ENCODE assay signal across 8 cellular contexts in genomic region chr11:87038235-87038960, GRCh38. TPM values are rescaled to one million over a fixed set of nuclear protein-coding genes. Genes with fewer than 3 reads are reported as not detected.
DNase-seq lines count a peak whose midpoint lies in the region; ATAC-seq and TF ChIP-seq lines count a peak whose summit lies in the region.

No MANE protein-coding gene starts in this region.

- H3K4me1 ChIP-seq in DND-41 (ENCODE audit: insufficient read depth, low read length) (peaks cover 33% of the 10 kb centered on the region), mesendoderm (ENCODE audit: control insufficient read depth, low read depth, low read length) (peaks cover 2% of the 10 kb centered on the region), uterus (no peaks in the 10 kb centered on the region)

- H3K18ac ChIP-seq in mesendoderm (ENCODE audit: low read length) = peak overlapping the region; percentile 18

- no peaks in the 10 kb centered on the region for H4K20me1 ChIP-seq in DND-41 (ENCODE audit: insufficient read depth, low read length)

- no peak for TF ChIP-seq CTCF in DND-41 (IDR thresholded peaks at IDR 0.05; ENCODE audit: borderline replicate concordance, extremely low read depth, low read length, poor library complexity, severe bottlenecking)
- TF ChIP-seq CTCF in uterus (IDR thresholded peaks at IDR 0.05) = no peak

- intact Hi-C loops in uterus (cut with DNase I; ENCODE audit: low total_unique reads) = no loop called here

- no peak overlapping the region for H4K5ac ChIP-seq in mesendoderm (ENCODE audit: low read length)

- ATAC-seq in DND-41 (ENCODE audit: insufficient read depth, low read depth) (0 out of 3 replicates have a peak, but pooled peaks have one; percentile 0), HG03039 (IDR thresholded peaks at IDR 0.05; ENCODE audit: unreplicated experiment) (no peak)

- H3K23ac ChIP-seq in mesendoderm (ENCODE audit: low read length) = no peak overlapping the region

- no peak overlapping the region for H2BK15ac ChIP-seq in mesendoderm (replicated peaks; ENCODE audit: low read depth)

- H3K79me2 ChIP-seq in DND-41 (ENCODE audit: insufficient read depth, low read length) = peaks cover 48% of the 10 kb centered on the region
- H3K79me2 ChIP-seq in mesendoderm (ENCODE audit: control insufficient read depth, insufficient read depth, low read length) = peaks cover 35% of the 10 kb centered on the region

- no peak overlapping the region for H2BK120ac ChIP-seq in mesendoderm (ENCODE audit: low read depth, low read length)

- no CpG with 5 or more reads among the region's 9 CpGs for WGBS in mesendoderm (ENCODE audit: extremely low coverage, insufficient coverage, low lambda C conversion rate)

- no peaks in the 10 kb centered on the region for H3K27me3 ChIP-seq in DND-41 (ENCODE audit: insufficient read depth, low read length, poor library complexity)
- H3K27me3 ChIP-seq in MG63 = no peaks in the 10 kb centered on the region
- H3K27me3 ChIP-seq in mesendoderm (ENCODE audit: insufficient read depth, low read length, poor library complexity) = no peaks in the 10 kb centered on the region
- H3K27me3 ChIP-seq in uterus = no peaks in the 10 kb centered on the region

- H2AK5ac ChIP-seq in mesendoderm (ENCODE audit: low read length) = no peak overlapping the region

- H3K4me3 ChIP-seq in DND-41 (ENCODE audit: low read depth in 1 of 2, low read length in 2 of 2) (peak overlapping the region; percentile 75 to 78), MG63 (peak overlapping the region; percentile 89), mesendoderm (ENCODE audit: low read length) (peak overlapping the region; percentile 42), uterus (peak overlapping the region; percentile 67 to 79)

- TF ChIP-seq POLR2A in uterus (IDR thresholded peaks at IDR 0.05) = no peak

- peak overlapping the region; percentile 76 for H3K27ac ChIP-seq in DND-41 (ENCODE audit: low read length)
- H3K27ac ChIP-seq in mesendoderm (ENCODE audit: low read depth, low read length) = peak overlapping the region; percentile 56
- H3K27ac ChIP-seq in uterus = peak overlapping the region; percentile 82 to 89

- no peak overlapping the region for H4K8ac ChIP-seq in mesendoderm (ENCODE audit: low read depth, low read length)

- no peak overlapping the region for H3K4ac ChIP-seq in mesendoderm (ENCODE audit: low read depth, low read length)

- peaks cover 2% of the 10 kb centered on the region for H3K79me1 ChIP-seq in mesendoderm (ENCODE audit: low read length)

- H3K9me3 ChIP-seq in DND-41 (ENCODE audit: insufficient read depth, low read length, severe bottlenecking) (no peaks in the 10 kb centered on the region), MG63 (no peaks in the 10 kb centered on the region), uterus (no peaks in the 10 kb centered on the region)

- H3K36me3 ChIP-seq in DND-41 (ENCODE audit: insufficient read depth, low read length) (peaks cover 4% of the 10 kb centered on the region), MG63 (no peaks in the 10 kb centered on the region), mesendoderm (ENCODE audit: control insufficient read depth, insufficient read depth, low read length) (no peaks in the 10 kb centered on the region), uterus (no peaks in the 10 kb centered on the region)

- H3K56ac ChIP-seq in mesendoderm (ENCODE audit: low read length) = peak overlapping the region; percentile 79

- H3K9ac ChIP-seq in DND-41 (ENCODE audit: low read depth, low read length) (peak overlapping the region; percentile 82), mesendoderm (ENCODE audit: low read length) (peak overlapping the region; percentile 68)

- DNase-seq in DND-41 (no peak), MG63 (no peak), cerebellar cortex (ENCODE audit: low spot score) (peak; percentile 27), mesendoderm (no peak), uterus (no peak), mucosa of gallbladder (ENCODE audit: low spot score) (no peak), NCI-H2029 (lab: John Stamatoyannopoulos, UW) (no peak)

- H2BK5ac ChIP-seq in mesendoderm (ENCODE audit: low read length) = peak overlapping the region; percentile 3

- H3K4me2 ChIP-seq in DND-41 (ENCODE audit: insufficient read depth, low read length) (peak overlapping the region; percentile 79), mesendoderm (ENCODE audit: low read length) (peak overlapping the region; percentile 37)

- peak overlapping the region; percentile 97 for H2AFZ ChIP-seq in DND-41 (ENCODE audit: low read depth, low read length)

RNA-seq across cellular contexts. Expression of gene TMEM135, which starts 0.7 kb away (rescaled TPM):
- 7.3 and 10.7 TPM in 2 replicates for total RNA-seq in MG63 (2014; rRNA removed; shearing (Covaris generic); ENCODE audit: low replicate concordance)
- polyA plus RNA-seq in mesendoderm (2013, experiment 1 of 2) = 24.1 TPM
- polyA plus RNA-seq in mesendoderm (2013, experiment 2 of 2) = 24.8 TPM
- total RNA-seq in uterus = 10 to 100 TPM; 19.0 to 38.5 (median 29.5) TPM
- 23.7 TPM for total RNA-seq in mucosa of gallbladder
